Comparison of ENCODE assay signal across 17 cellular contexts in the genomic region with DNA sequence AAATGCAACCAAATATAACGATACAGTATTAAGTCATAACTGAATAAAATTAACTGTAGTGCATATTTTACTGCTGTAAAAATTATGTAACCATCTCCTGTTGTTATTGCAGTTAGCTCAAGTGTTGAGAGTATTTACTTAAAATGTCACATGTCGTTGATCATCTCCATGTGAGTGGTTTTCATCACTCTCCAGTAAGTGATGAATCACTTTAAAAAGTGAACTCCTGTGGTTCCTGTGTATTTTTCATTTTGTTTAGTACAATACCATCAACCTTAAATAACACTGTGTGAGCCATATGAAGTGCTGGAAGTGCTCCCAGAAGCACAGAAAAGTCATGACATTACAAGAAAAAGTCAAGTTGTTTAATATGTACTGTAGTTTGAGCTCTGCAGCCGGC.
A peak's percentile ranks its signal among the peaks of the same experiment; 100 is the strongest.
DNase-seq lines count a peak whose midpoint lies in the region; ATAC-seq and TF ChIP-seq lines count a peak whose summit lies in the region.
"Had no signal": no experiment of that assay in that cellular context is flagged by ENCODE, and none has a peak within 500 bp of the region (broad histone marks: within the 10 kb centered on the region; RNA-seq: fewer than 3 reads in every experiment).

No MANE protein-coding gene starts in this region.

- H3K4me3 ChIP-seq in choroid plexus epithelial cell (ENCODE audit: low read depth, low read length) (no peak overlapping the region), Peyer's patch (no peak overlapping the region)
- H3K4me3 ChIP-seq: BLaER1, left ventricle myocardium inferior, spleen had no signal

- H3K4me1 ChIP-seq in Peyer's patch = no peaks in the 10 kb centered on the region
- H3K4me1 ChIP-seq: BLaER1, left ventricle myocardium inferior, spleen had no signal

- peak; percentile 10 for DNase-seq in COLO668 (lab: John Stamatoyannopoulos, UW; ENCODE audit: unreplicated experiment)
- peak; percentile 78 for DNase-seq in M059J (ENCODE audit: low read depth)
- peak; percentile 64 for DNase-seq in NCI-H510A (lab: John Stamatoyannopoulos, UW)
- DNase-seq in choroid plexus epithelial cell (ENCODE audit: low read depth) = peak; percentile 71
- DNase-seq in SK-N-DZ (ENCODE audit: low spot score) = no peak
- DNase-seq in Peyer's patch = no peak
- DNase-seq in midbrain (lab: John Stamatoyannopoulos, UW) = no peak
- DNase-seq: activated CD4-positive, alpha-beta T cell treated with anti-CD3 and anti-CD28 coated beads, Interleukin-2, amount 50 U/mL, for 48 hours; activated naive CD4-positive, alpha-beta T cell; amygdala; DMS 273 treated with DMSO at 0.1 percent for 48 hours; effector memory CD4-positive, alpha-beta T cell; left ventricle myocardium inferior; spleen had no signal

- no peaks in the 10 kb centered on the region for H3K27me3 ChIP-seq in Peyer's patch
- H3K27me3 ChIP-seq: BLaER1, spleen had no signal

- H3K9me3 ChIP-seq in Peyer's patch = no peaks in the 10 kb centered on the region
- H3K9me3 ChIP-seq: BLaER1 had no signal

- TF ChIP-seq CTCF in choroid plexus epithelial cell (conservative IDR thresholded peaks at IDR 0.05; ENCODE audit: low read depth, low read length) = no peak
- TF ChIP-seq CTCF in Peyer's patch (IDR thresholded peaks at IDR 0.05) = no peak

- no peak for ATAC-seq in GM19395 (IDR thresholded peaks at IDR 0.05; ENCODE audit: unreplicated experiment)
- ATAC-seq: HCT116 had no signal

- no peak for TF ChIP-seq POLR2A in Peyer's patch (IDR thresholded peaks at IDR 0.05)

- no peak overlapping the region for H3K27ac ChIP-seq in Peyer's patch
- H3K27ac ChIP-seq: BLaER1, left ventricle myocardium inferior, spleen had no signal

- H3K36me3 ChIP-seq in Peyer's patch = no peaks in the 10 kb centered on the region
- H3K36me3 ChIP-seq: BLaER1, left ventricle myocardium inferior, spleen had no signal

Comparison
In these comparisons a context has a peak if more than half of its experiments do, and no peak if none do; other contexts are left out.
1. DNase-seq: peak in COLO668 (single experiment), M059J (single experiment), NCI-H510A (single experiment) and choroid plexus epithelial cell (single experiment); none in SK-N-DZ (single experiment), Peyer's patch (0 of 3) and midbrain (single experiment).